1 cellular context compared by ENCODE assay signal in the genomic region with DNA sequence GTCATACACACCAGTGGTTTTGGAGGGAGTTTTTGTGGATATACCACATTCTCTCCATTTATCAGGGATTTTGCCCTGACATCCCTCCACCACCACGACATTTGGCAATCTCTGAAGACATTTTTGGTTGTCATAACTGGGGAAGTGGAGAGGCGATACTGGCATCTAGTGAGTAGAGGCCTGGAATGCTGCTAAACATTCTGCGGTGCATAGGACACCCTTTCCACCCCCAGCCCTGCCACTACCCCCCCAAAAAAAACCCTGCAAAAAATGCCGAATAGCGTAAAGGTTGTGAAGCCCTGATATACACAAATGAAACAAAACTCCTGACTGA.
TF ChIP-seq lines count a peak whose summit lies in the region.

No MANE protein-coding gene starts in this region.

TF ChIP-seq in endothelial cell of umbilical vein, 7 proteins besides CTCF, POLR2A, EP300 and RAD21 (continued from another document):
- no peak for TF ChIP-seq EZH2 (IDR thresholded peaks at IDR 0.05; ENCODE audit: borderline replicate concordance, low read depth, low read length, severe bottlenecking)
- TF ChIP-seq, protein P1, sequence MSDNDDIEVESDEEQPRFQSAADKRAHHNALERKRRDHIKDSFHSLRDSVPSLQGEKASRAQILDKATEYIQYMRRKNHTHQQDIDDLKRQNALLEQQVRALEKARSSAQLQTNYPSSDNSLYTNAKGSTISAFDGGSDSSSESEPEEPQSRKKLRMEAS (IDR thresholded peaks at IDR 0.05; ENCODE audit: insufficient read depth, insufficient read length), result no peak
TF ChIP-seq in endothelial cell of umbilical vein: peak in this region for 0.
